23 cellular contexts compared by ENCODE assay signal in genomic region chr16:17515421-17516210, GRCh38. TPM values are rescaled to one million over a fixed set of nuclear protein-coding genes. Genes with fewer than 3 reads are reported as not detected.
DNase-seq lines count a peak whose midpoint lies in the region; ATAC-seq and TF ChIP-seq lines count a peak whose summit lies in the region.
"Had no signal": no experiment of that assay in that cellular context is flagged by ENCODE, and none has a peak within 500 bp of the region (broad histone marks: within the 10 kb centered on the region; RNA-seq: fewer than 3 reads in every experiment).

No MANE protein-coding gene starts in this region.

- H4K20me1 ChIP-seq in mammary epithelial cell (ENCODE audit: insufficient read depth, low read length), result no peaks in the 10 kb centered on the region
- H4K20me1 ChIP-seq in OCI-LY7 (ENCODE audit: insufficient read depth, low read length), result no peaks in the 10 kb centered on the region

- no peak for TF ChIP-seq CTCF in mammary epithelial cell (conservative IDR thresholded peaks at IDR 0.05 in 1 of 2, IDR thresholded peaks at IDR 0.05 in 1 of 2; ENCODE audit: extremely low read depth in 1 of 2, insufficient read depth in 1 of 2, low read depth in 1 of 2, low read length in 2 of 2)
- no peak for TF ChIP-seq CTCF in MCF 10A (IDR thresholded peaks at IDR 0.05; ENCODE audit: unreplicated experiment)
- TF ChIP-seq CTCF in fibroblast of villous mesenchyme (IDR thresholded peaks at IDR 0.05; ENCODE audit: insufficient read depth, low read depth, low read length), result no peak
- TF ChIP-seq CTCF in OCI-LY7 (conservative IDR thresholded peaks at IDR 0.05; ENCODE audit: low read length), result no peak

- H3K4me1 ChIP-seq in mammary epithelial cell (ENCODE audit: insufficient read depth, low read length) (peaks cover 26% of the 10 kb centered on the region), adipocyte (ENCODE audit: control insufficient read depth, insufficient read depth, low read length) (peaks cover 46% of the 10 kb centered on the region), OCI-LY7 (ENCODE audit: insufficient read depth, low read length, poor library complexity, severe bottlenecking) (no peaks in the 10 kb centered on the region)

- H3K36me3 ChIP-seq in mammary epithelial cell (ENCODE audit: insufficient read depth, low read length) (no peaks in the 10 kb centered on the region), adipocyte (ENCODE audit: control insufficient read depth, insufficient read depth, low read length, severe bottlenecking) (no peaks in the 10 kb centered on the region), OCI-LY7 (ENCODE audit: insufficient read depth, low read length) (no peaks in the 10 kb centered on the region)

- H2AFZ ChIP-seq in mammary epithelial cell (ENCODE audit: low read depth, low read length) (peak overlapping the region; percentile 56), OCI-LY7 (ENCODE audit: low read length) (no peak overlapping the region)
- H2AFZ ChIP-seq: PC-9 had no signal

- DNase-seq in mammary epithelial cell (peak; percentile 57), MCF 10A (ENCODE audit: unreplicated experiment) (no peak), adipocyte (ENCODE audit: low read depth) (peak; percentile 55), fibroblast of villous mesenchyme (ENCODE audit: low read depth) (peak; percentile 59), NCI-H226 (no peak), OCI-LY7 (ENCODE audit: low spot score) (no peak)
- DNase-seq: activated CD4-positive, alpha-beta T cell treated with anti-CD3 and anti-CD28 coated beads for 48 hours; activated CD8-positive, alpha-beta memory T cell treated with anti-CD3 and anti-CD28 coated beads, Interleukin-2, amount 50 U/mL, for 4 hours; activated effector memory CD4-positive, alpha-beta T cell treated with anti-CD3 and anti-CD28 coated beads, Interleukin-2, amount 50 U/mL, for 16 hours; CD8-positive, alpha-beta T cell; DMS79 treated with DMSO at 0.1 percent for 48 hours; effector memory CD8-positive, alpha-beta T cell; H7; midbrain; NCI-H1105; NCI-H2171; PC-9 had no signal

- no TSS peak for BruUV-seq in mammary epithelial cell (replicated peaks; lab: Mats Ljungman, UMichigan)
- no TSS peak for BruUV-seq in MCF 10A (replicated peaks; lab: Mats Ljungman, UMichigan)
- BruUV-seq in OCI-LY7 (replicated peaks; lab: Mats Ljungman, UMichigan), result no TSS peak

- no peaks in the 10 kb centered on the region for H3K36me3 Mint-ChIP-seq in MCF 10A (ENCODE audit: insufficient read depth, unreplicated experiment)
- H3K36me3 Mint-ChIP-seq: CD8-positive, alpha-beta T cell had no signal

- CTCF ChIA-PET in mammary epithelial cell (lab: Charles Lee; ENCODE audit: low non-redundant PET), result no interaction called here
- CTCF ChIA-PET in MCF 10A (lab: Yijun Ruan, JAX), result no interaction called here
- CTCF ChIA-PET in OCI-LY7 (lab: Charles Lee; ENCODE audit: unreplicated experiment), result no interaction called here

- ATAC-seq in GM18868 (IDR thresholded peaks at IDR 0.05; ENCODE audit: unreplicated experiment), result no peak
- ATAC-seq in HG03565 (IDR thresholded peaks at IDR 0.05; ENCODE audit: unreplicated experiment), result no peak
- ATAC-seq: CD8-positive, alpha-beta T cell; effector memory CD8-positive, alpha-beta T cell; left lobe of liver had no signal

- H3K9me3 ChIP-seq in mammary epithelial cell (replicated peaks; ENCODE audit: insufficient read depth, low read length) (no peaks in the 10 kb centered on the region), adipocyte (ENCODE audit: control insufficient read depth, low read length) (no peaks in the 10 kb centered on the region), OCI-LY7 (ENCODE audit: low read length) (no peaks in the 10 kb centered on the region)

- H3K27me3 ChIP-seq in mammary epithelial cell (ENCODE audit: insufficient read depth, low read length) (no peaks in the 10 kb centered on the region), adipocyte (replicated peaks; ENCODE audit: control insufficient read depth, insufficient read depth, low read length) (no peaks in the 10 kb centered on the region)

- H3K4me3 ChIP-seq in mammary epithelial cell (replicated peaks in 1 of 3; ENCODE audit: insufficient read depth in 1 of 3, low read depth in 2 of 3, low read length in 3 of 3) (no peak overlapping the region), adipocyte (ENCODE audit: low read length) (no peak overlapping the region), fibroblast of villous mesenchyme (ENCODE audit: low read depth, low read length) (no peak overlapping the region), OCI-LY7 (ENCODE audit: low read depth, low read length, poor library complexity, severe bottlenecking) (no peak overlapping the region)
- H3K4me3 ChIP-seq: PC-9 had no signal

- no peak overlapping the region for H3K27ac Mint-ChIP-seq in MCF 10A (ENCODE audit: low read depth, unreplicated experiment)
- H3K27ac Mint-ChIP-seq: CD8-positive, alpha-beta T cell; effector memory CD8-positive, alpha-beta T cell; progenitor cell of endocrine pancreas had no signal

- in situ Hi-C loops in mammary epithelial cell (cut with MboI; ENCODE audit: low sequenced_read_pairs in 2 of 2), result no loop called here

- dilution Hi-C loops in mammary epithelial cell (cut with HindIII; ENCODE audit: low sequenced_read_pairs), result no loop called here

- no peak overlapping the region for H3K4me2 ChIP-seq in mammary epithelial cell (ENCODE audit: insufficient read depth, low read depth, low read length)
- no peak overlapping the region for H3K4me2 ChIP-seq in OCI-LY7 (ENCODE audit: low read length)
- H3K4me2 ChIP-seq: KMS-11, PC-9 had no signal

- no peaks in the 10 kb centered on the region for H3K9me2 ChIP-seq in OCI-LY7 (ENCODE audit: insufficient read depth, low read length)

- H3K9me3 Mint-ChIP-seq in MCF 10A (ENCODE audit: unreplicated experiment), result peaks cover 46% of the 10 kb centered on the region
- H3K9me3 Mint-ChIP-seq: CD8-positive, alpha-beta T cell; effector memory CD8-positive, alpha-beta T cell had no signal

- intact Hi-C loops in mammary epithelial cell (cut with micrococcal nuclease) (no loop called here), MCF 10A (cut with micrococcal nuclease) (no loop called here), OCI-LY7 (cut with micrococcal nuclease; ENCODE audit: unreplicated experiment) (no loop called here)

- POLR2A ChIA-PET in MCF 10A (lab: Yijun Ruan, JAX) (no interaction called here), OCI-LY7 (lab: Charles Lee) (interaction anchor here (0.6 to 1.2 kb wide), 2 partner anchors 29 to 55 kb away, joined by 3 read pairs; no protein-coding TSS in a partner anchor)

- H3K27me3 Mint-ChIP-seq in MCF 10A (ENCODE audit: insufficient read depth, unreplicated experiment), result no peaks in the 10 kb centered on the region

- no peaks in the 10 kb centered on the region for H3K4me1 Mint-ChIP-seq in MCF 10A (ENCODE audit: insufficient read depth, unreplicated experiment)

- H3K4me3 Mint-ChIP-seq in MCF 10A (ENCODE audit: unreplicated experiment), result no peak overlapping the region
- H3K4me3 Mint-ChIP-seq: CD8-positive, alpha-beta T cell; effector memory CD8-positive, alpha-beta T cell had no signal

- H3K9ac ChIP-seq in mammary epithelial cell (ENCODE audit: insufficient read depth, low read length) (no peak overlapping the region), adipocyte (ENCODE audit: low read length) (no peak overlapping the region)
- H3K9ac ChIP-seq: KMS-11 had no signal

- 58% methylated on average over 10 of the region's 10 CpGs for WGBS in mammary epithelial cell (ENCODE audit: low coverage, missing lambda C conversion rate)

- H3K79me2 ChIP-seq in mammary epithelial cell (ENCODE audit: insufficient read depth, low read length), result no peaks in the 10 kb centered on the region
- no peaks in the 10 kb centered on the region for H3K79me2 ChIP-seq in OCI-LY7 (ENCODE audit: insufficient read depth, low read depth, low read length)

- H3K27ac ChIP-seq in mammary epithelial cell (ENCODE audit: insufficient read depth, low read depth, low read length) (peak overlapping the region; percentile 51), OCI-LY7 (ENCODE audit: low read depth, low read length, poor library complexity, severe bottlenecking) (no peak overlapping the region)
- H3K27ac ChIP-seq: KMS-11, PC-9 had no signal

RNA-seq across cellular contexts. Expression of gene XYLT1, which starts 44.9 kb away (rescaled TPM):
- total RNA-seq in mammary epithelial cell (10 to 100 TPM in 1 of 2 donors, 1 to 10 TPM in 1; 3.5 to 16.7 TPM), MCF 10A (2022) (not detected in 2 replicates), fibroblast of villous mesenchyme (2.6 and 10.6 TPM in 2 replicates), OCI-LY7 (2022) (42.1 and 50.0 TPM in 2 replicates)
- 5.2 TPM for polyA plus RNA-seq in mammary epithelial cell
- 14.6 TPM for polyA minus RNA-seq in mammary epithelial cell
- 22.7 and 36.3 TPM in 2 replicates for total RNA-seq in OCI-LY7 (2014; rRNA removed; shearing (Covaris generic))
- total RNA-seq: A172 had no signal

Comparison
In these comparisons a context has a peak if more than half of its experiments do, and no peak if none do; other contexts are left out.
1. DNase-seq: peak in mammary epithelial cell (single experiment), adipocyte (single experiment) and fibroblast of villous mesenchyme (single experiment); none in MCF 10A (single experiment), NCI-H226 (single experiment) and OCI-LY7 (single experiment).